ENCODE assay signal across 10 cellular contexts in the genomic region with DNA sequence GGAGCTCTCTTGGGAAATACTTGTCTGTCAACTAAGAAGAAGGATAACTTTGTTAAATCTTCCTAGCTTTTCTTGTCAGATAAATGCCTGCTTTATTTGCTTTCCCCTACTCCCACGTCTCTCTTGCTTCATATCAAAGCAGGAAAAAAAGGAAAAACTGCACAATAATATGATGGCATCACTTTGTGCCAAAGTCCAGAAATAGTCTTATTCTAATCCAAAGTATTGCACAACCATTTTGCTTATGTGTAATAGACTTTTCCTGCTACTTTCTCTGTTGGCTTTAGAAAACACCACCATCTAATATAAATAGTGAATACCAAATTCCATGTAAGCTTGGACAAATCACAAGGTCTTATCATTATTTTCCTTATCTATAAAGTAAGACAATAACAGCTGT. TPM values are rescaled to one million over a fixed set of nuclear protein-coding genes. Genes with fewer than 3 reads are reported as not detected.
"Had no signal": no experiment of that assay in that cellular context is flagged by ENCODE, and none has a peak within 500 bp of the region (broad histone marks: within the 10 kb centered on the region; RNA-seq: fewer than 3 reads in every experiment).

No MANE protein-coding gene starts in this region.

RNA-seq across cellular contexts. Expression of a gene that starts 11.3 kb away (rescaled TPM):
- total RNA-seq: OCI-LY7, PC-3 had no signal

RNA-seq across cellular contexts. Expression of a gene that starts 36.2 kb away (rescaled TPM):
- total RNA-seq: OCI-LY7, PC-3, PC-9, Right ventricle myocardium inferior, Right ventricle myocardium superior, RPMI7951, SJCRH30, SJSA1, SK-MEL-5 had no signal
- polyA plus RNA-seq: SK-N-SH had no signal
